Comparison of ENCODE assay signal across 32 cellular contexts in genomic region chr11:59879534-59879933, GRCh38. TPM values are rescaled to one million over a fixed set of nuclear protein-coding genes. Genes with fewer than 3 reads are reported as not detected.
"Had no signal": no experiment of that assay in that cellular context is flagged by ENCODE, and none has a peak within 500 bp of the region (broad histone marks: within the 10 kb centered on the region; RNA-seq: fewer than 3 reads in every experiment).

No MANE protein-coding gene starts in this region.

- H3K27me3 Mint-ChIP-seq: dendritic cell treated with granulocyte-macrophage colony-stimulating factor and Interleukin-4, amounts not matched to agents 40 ng/mL and 50 ng/mL, for 4 days had no signal

- DNase-seq: colonic mucosa; cortex of kidney; effector CD8-positive, alpha-beta T cell; effector memory CD8-positive, alpha-beta T cell; endodermal cell; erythroblast; esophagus squamous epithelium; foreskin fibroblast; foreskin melanocyte; gastrocnemius medialis; glutamatergic neuron; head of caudate nucleus; heart right ventricle; hippocampal formation; left cardiac atrium; left lung; left ventricle myocardium superior; lower lobe of right lung; mucosa of descending colon; naive B cell had no signal

- ATAC-seq: effector memory CD8-positive, alpha-beta T cell; esophagus mucosa; gastrocnemius medialis; heart right ventricle; left cardiac atrium; left lung; left ventricle myocardium superior; lower lobe of right lung had no signal

- H3K4me1 Mint-ChIP-seq: endodermal cell, mesothelial cell of epicardium, naive B cell had no signal

- H3K27me3 ChIP-seq: colonic mucosa, esophagus squamous epithelium, gastrocnemius medialis, heart right ventricle, left lung had no signal

- H3K9me3 ChIP-seq: colonic mucosa, esophagus squamous epithelium, gastrocnemius medialis, heart right ventricle, left lung, lower lobe of right lung, mucosa of descending colon had no signal

- H3K27ac Mint-ChIP-seq: dendritic cell treated with granulocyte-macrophage colony-stimulating factor and Interleukin-4, amounts not matched to agents 40 ng/mL and 50 ng/mL, for 4 days; effector memory CD8-positive, alpha-beta T cell; endodermal cell; mesothelial cell of epicardium; naive B cell had no signal

- H3K27ac ChIP-seq: colonic mucosa, epithelial cell of prostate, esophagus squamous epithelium, gastrocnemius medialis, heart right ventricle, left lung, lower lobe of right lung had no signal

- H3K36me3 Mint-ChIP-seq: mesothelial cell of epicardium, naive B cell had no signal

- H3K36me3 ChIP-seq: colonic mucosa, esophagus squamous epithelium, gastrocnemius medialis, heart right ventricle, left lung, lower lobe of right lung had no signal

- H3K4me3 Mint-ChIP-seq: dendritic cell treated with granulocyte-macrophage colony-stimulating factor and Interleukin-4, amounts not matched to agents 40 ng/mL and 50 ng/mL, for 4 days; effector memory CD8-positive, alpha-beta T cell; endodermal cell; mesothelial cell of epicardium; naive B cell had no signal

- H3K9me3 Mint-ChIP-seq: dendritic cell treated with granulocyte-macrophage colony-stimulating factor and Interleukin-4, amounts not matched to agents 40 ng/mL and 50 ng/mL, for 4 days; effector memory CD8-positive, alpha-beta T cell; endodermal cell; mesothelial cell of epicardium; naive B cell had no signal

- H3K4me1 ChIP-seq: colonic mucosa, esophagus squamous epithelium, gastrocnemius medialis, heart right ventricle, left lung, lower lobe of right lung had no signal

- H3K4me3 ChIP-seq: colonic mucosa, esophagus squamous epithelium, gastrocnemius medialis, heart right ventricle, left lung, lower lobe of right lung, mucosa of descending colon had no signal

RNA-seq across cellular contexts. Expression of gene OOSP3, which starts 1.0 kb away (rescaled TPM):
- total RNA-seq: colonic mucosa, endodermal cell, esophagus mucosa, esophagus squamous epithelium, gastrocnemius medialis, glomerular endothelial cell, heart right ventricle, kidney epithelial cell, left cardiac atrium, left lung, left ventricle myocardium superior, lower leg skin, lower lobe of right lung, lung microvascular endothelial cell, mesenteric fat pad, mesothelial cell of epicardium, myocyte had no signal
- polyA plus RNA-seq: heart right ventricle had no signal

RNA-seq across cellular contexts. Expression of gene TCN1, which starts 13.2 kb away (rescaled TPM):
- total RNA-seq: dermis microvascular lymphatic vessel endothelial cell, endodermal cell, gastrocnemius medialis, glomerular endothelial cell, left cardiac atrium, left ventricle myocardium superior, lung microvascular endothelial cell, mesenteric fat pad, mesothelial cell of epicardium, myocyte had no signal

RNA-seq across cellular contexts. Expression of gene CBLIF, which starts 34.2 kb away (rescaled TPM):
- total RNA-seq: dermis microvascular lymphatic vessel endothelial cell, endodermal cell, esophagus mucosa, esophagus squamous epithelium, gastrocnemius medialis, glomerular endothelial cell, heart right ventricle, kidney epithelial cell, left cardiac atrium, left lung, left ventricle myocardium superior, lower leg skin, lower lobe of right lung, lung microvascular endothelial cell, mesenteric fat pad, mesothelial cell of epicardium, myocyte had no signal
- polyA plus RNA-seq: heart right ventricle, keratinocyte had no signal

RNA-seq across cellular contexts. Expression of gene OOSP1, which starts 58.7 kb away (rescaled TPM):
- total RNA-seq: colonic mucosa, endodermal cell, esophagus mucosa, esophagus squamous epithelium, gastrocnemius medialis, glomerular endothelial cell, heart right ventricle, kidney epithelial cell, left cardiac atrium, left lung, left ventricle myocardium superior, lower leg skin, lower lobe of right lung, lung microvascular endothelial cell, mesenteric fat pad, mesothelial cell of epicardium, mucosa of descending colon, myocyte had no signal
- polyA plus RNA-seq: heart right ventricle, keratinocyte had no signal
